11 cellular contexts compared by ENCODE assay signal in the genomic region with DNA sequence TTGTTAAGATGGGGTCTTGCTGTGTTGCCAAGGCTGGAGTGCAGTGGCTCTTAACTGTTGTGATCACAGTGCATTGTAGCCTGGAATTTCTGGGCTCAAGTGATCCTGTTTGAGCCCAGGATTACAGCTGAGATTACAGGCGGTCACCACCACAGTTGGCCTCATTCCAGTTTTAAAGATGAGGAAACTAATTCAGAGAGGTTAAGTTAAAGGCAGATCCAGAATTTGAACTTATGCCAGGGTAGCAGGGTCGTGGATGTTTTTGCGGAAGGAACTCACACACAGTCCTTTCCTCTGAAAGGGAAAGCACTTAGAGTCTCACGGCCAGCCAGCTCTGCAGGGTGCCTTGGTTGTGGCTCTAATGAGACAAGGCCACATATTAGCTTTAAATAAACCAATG.
DNase-seq lines count a peak whose midpoint lies in the region; TF ChIP-seq lines count a peak whose summit lies in the region.
"Had no signal": no experiment of that assay in that cellular context is flagged by ENCODE, and none has a peak within 500 bp of the region (broad histone marks: within the 10 kb centered on the region; RNA-seq: fewer than 3 reads in every experiment).

No MANE protein-coding gene starts in this region.

- H3K4me3 ChIP-seq in choroid plexus epithelial cell (ENCODE audit: low read depth, low read length) (no peak overlapping the region), colonic mucosa (no peak overlapping the region), spleen (no peak overlapping the region)

- H3K27me3 Mint-ChIP-seq in mesothelial cell of epicardium (ENCODE audit: low read depth) = no peaks in the 10 kb centered on the region
- H3K27me3 Mint-ChIP-seq: activated naive CD8-positive, alpha-beta T cell treated with anti-CD3 and anti-CD28 coated beads, Interleukin-2, amount 10 ng/mL, durations not matched to agents 7 days and 5 days had no signal

- H3K9me3 ChIP-seq in colonic mucosa (no peaks in the 10 kb centered on the region), spleen (no peaks in the 10 kb centered on the region)

- 14 to 35% (median 19%) methylated on average over 4 of the region's 4 CpGs for whole genome bisulfite sequencing in spleen, 5 donors

- intact Hi-C loops in colonic mucosa (cut with DNase I) (no loop called here), spleen (cut with DNase I; ENCODE audit: low total_unique reads) (no loop called here)

- H3K27ac ChIP-seq in colonic mucosa = no peak overlapping the region
- peak overlapping the region in 3 of 8 donors; percentile 2 to 7 (median 5) for H3K27ac ChIP-seq in spleen
- H3K27ac ChIP-seq: foreskin keratinocyte had no signal

- no peaks in the 10 kb centered on the region for H3K9me3 Mint-ChIP-seq in mesothelial cell of epicardium
- H3K9me3 Mint-ChIP-seq: activated naive CD8-positive, alpha-beta T cell treated with anti-CD3 and anti-CD28 coated beads, Interleukin-2, amount 10 ng/mL, durations not matched to agents 7 days and 5 days had no signal

- H3K27me3 ChIP-seq in colonic mucosa (no peaks in the 10 kb centered on the region), spleen (replicated peaks in 1 of 7) (peaks cover 0 to 62% (median 5%) of the 10 kb centered on the region in 7 donors)
- H3K27me3 ChIP-seq: foreskin keratinocyte had no signal

- no peak for TF ChIP-seq POLR2A in spleen (IDR thresholded peaks at IDR 0.05)

- DNase-seq in GF-D8 (lab: John Stamatoyannopoulos, UW) (peak; percentile 19), M059J (ENCODE audit: low read depth) (peak; percentile 11), choroid plexus epithelial cell (ENCODE audit: low read depth) (peak; percentile 86), mesothelial cell of epicardium (ENCODE audit: low spot score in 2 of 2, unreplicated experiment in 2 of 2) (no peak), middle frontal gyrus (ENCODE audit: extremely low spot score, low spot score) (no peak), colonic mucosa (no peak), spleen (no peak)
- no peak for DNase-seq in effector CD8-positive, alpha-beta T cell (lab: John Stamatoyannopoulos, UW)
- DNase-seq: activated naive CD8-positive, alpha-beta T cell treated with anti-CD3 and anti-CD28 coated beads, Interleukin-2, amount 10 ng/mL, durations not matched to agents 7 days and 5 days; foreskin keratinocyte; IMR-90 had no signal

- no peaks in the 10 kb centered on the region for H3K36me3 ChIP-seq in colonic mucosa
- H3K36me3 ChIP-seq in spleen = peaks cover 0 to 9% (median 0%) of the 10 kb centered on the region in 6 donors

- H3K9ac ChIP-seq in colonic mucosa (ENCODE audit: low read depth in 2 of 2, low read length in 2 of 2) = no peak overlapping the region

- no peak for TF ChIP-seq CTCF in choroid plexus epithelial cell (conservative IDR thresholded peaks at IDR 0.05; ENCODE audit: low read depth, low read length)
- no peak for TF ChIP-seq CTCF in mesothelial cell of epicardium (IDR thresholded peaks at IDR 0.05; ENCODE audit: unreplicated experiment)
- TF ChIP-seq CTCF in colonic mucosa (IDR thresholded peaks at IDR 0.05) = no peak
- no peak for TF ChIP-seq CTCF in spleen (IDR thresholded peaks at IDR 0.05 in 8 of 11, conservative IDR thresholded peaks at IDR 0.05 in 3 of 11)

- no peaks in the 10 kb centered on the region for H3K4me1 ChIP-seq in colonic mucosa
- H3K4me1 ChIP-seq in spleen = peaks cover 3 to 36% (median 19%) of the 10 kb centered on the region in 6 donors
- H3K4me1 ChIP-seq: foreskin keratinocyte had no signal

- no peak overlapping the region for H3K4me3 Mint-ChIP-seq in mesothelial cell of epicardium
- H3K4me3 Mint-ChIP-seq: activated naive CD8-positive, alpha-beta T cell treated with anti-CD3 and anti-CD28 coated beads, Interleukin-2, amount 10 ng/mL, durations not matched to agents 7 days and 5 days had no signal

- peak overlapping the region; percentile 63 for H3K27ac Mint-ChIP-seq in mesothelial cell of epicardium
- H3K27ac Mint-ChIP-seq: activated naive CD8-positive, alpha-beta T cell treated with anti-CD3 and anti-CD28 coated beads, Interleukin-2, amount 10 ng/mL, durations not matched to agents 7 days and 5 days had no signal

- peaks cover 8% of the 10 kb centered on the region for H3K36me3 Mint-ChIP-seq in mesothelial cell of epicardium
- H3K36me3 Mint-ChIP-seq: activated naive CD8-positive, alpha-beta T cell treated with anti-CD3 and anti-CD28 coated beads, Interleukin-2, amount 10 ng/mL, durations not matched to agents 7 days and 5 days had no signal

- H3K4me1 Mint-ChIP-seq in mesothelial cell of epicardium = peaks cover 24% of the 10 kb centered on the region
- H3K4me1 Mint-ChIP-seq: activated naive CD8-positive, alpha-beta T cell treated with anti-CD3 and anti-CD28 coated beads, Interleukin-2, amount 10 ng/mL, durations not matched to agents 7 days and 5 days had no signal

Comparison
In these comparisons a context has a peak if more than half of its experiments do, and no peak if none do; other contexts are left out.
1. DNase-seq: peak in GF-D8 (single experiment), M059J (single experiment) and choroid plexus epithelial cell (single experiment); none in mesothelial cell of epicardium (0 of 2), middle frontal gyrus (single experiment), effector CD8-positive, alpha-beta T cell (single experiment), colonic mucosa (single experiment) and spleen (single experiment).